ENCODE assay signal across 29 cellular contexts in genomic region chr4:65193985-65194384, GRCh38.
"Had no signal": no experiment of that assay in that cellular context is flagged by ENCODE, and none has a peak within 500 bp of the region (broad histone marks: within the 10 kb centered on the region; RNA-seq: fewer than 3 reads in every experiment).

No MANE protein-coding gene starts in this region.

- H3K27ac ChIP-seq: ascending aorta, cardiac muscle cell, colonic mucosa, left lung, pancreas, prostate gland, sigmoid colon, thyroid gland had no signal

- FAIRE-seq: frontal cortex, pancreas, small intestine had no signal

- ATAC-seq: left lung; pancreas; stimulated activated naive CD8-positive, alpha-beta T cell treated with anti-CD3 and anti-CD28 coated beads, Interleukin-15, amount 100 ng/mL, for 72 hours had no signal

- H3K4me3 ChIP-seq: ascending aorta, cardiac muscle cell, colonic mucosa, left lung, lung, pancreas, prostate gland, sigmoid colon, thyroid gland had no signal

- H3K27me3 ChIP-seq: ascending aorta, cardiac muscle cell, colonic mucosa, left lung, pancreas, sigmoid colon, thyroid gland had no signal

- DNase-seq: activated CD4-positive, alpha-beta memory T cell treated with anti-CD3 and anti-CD28 coated beads, Interleukin-2, amount 10 ng/mL, durations not matched to agents 7 days and 5 days; activated CD4-positive, alpha-beta T cell treated with anti-CD3 and anti-CD28 coated beads for 1 hour; activated CD4-positive, alpha-beta T cell treated with anti-CD3 and anti-CD28 coated beads, Interleukin-2, amount 10 ng/mL, durations not matched to agents 7 days and 5 days; activated CD8-positive, alpha-beta memory T cell treated with anti-CD3 and anti-CD28 coated beads, Interleukin-2, amount 50 U/mL, for 48 hours; activated gamma-delta T cell; activated naive CD4-positive, alpha-beta T cell treated with anti-CD3 and anti-CD28 coated beads, Interleukin-2, amount 10 ng/mL, durations not matched to agents 7 days and 5 days; activated naive CD8-positive, alpha-beta T cell treated with anti-CD3 and anti-CD28 coated beads, Interleukin-2, amount 10 ng/mL, durations not matched to agents 7 days and 5 days; activated T-cell treated with anti-CD3 and anti-CD28 coated beads, Interleukin-2, amount 50 U/mL, for 24 hours; cerebellar nuclear complex; colonic mucosa; effector CD8-positive, alpha-beta T cell; naive B cell; nephron progenitor cell; retina; sigmoid colon; small intestine; stimulated activated CD4-positive, alpha-beta T cell treated with anti-CD3 and anti-CD28 coated beads, Interleukin-1b, Interleukin-23, amount 100 ng/mL, for 48 hours; stimulated activated CD4-positive, alpha-beta T cell treated with anti-CD3 and anti-CD28 coated beads, Interleukin-4, amount 100 ng/mL, for 4 hours; stimulated activated CD8-positive, alpha-beta memory T cell treated with anti-CD3 and anti-CD28 coated beads, Interleukin-4, amount 100 ng/mL, for 48 hours; stimulated activated naive CD8-positive, alpha-beta T cell treated with anti-CD3 and anti-CD28 coated beads, Interleukin-15, amount 100 ng/mL, for 72 hours; T-helper 9 cell; thyroid gland had no signal

- H3K4me1 ChIP-seq: ascending aorta, colonic mucosa, left lung, pancreas, prostate gland, sigmoid colon, thyroid gland had no signal

- H3K36me3 ChIP-seq: ascending aorta, cardiac muscle cell, colonic mucosa, left lung, pancreas, prostate gland, sigmoid colon, thyroid gland had no signal

- H3K9me3 ChIP-seq: ascending aorta, colonic mucosa, left lung, pancreas, prostate gland, thyroid gland had no signal
